In genomic region chr11:118106789-118107335, GRCh38 we compare ENCODE assay signal across 28 cellular contexts. TPM values are rescaled to one million over a fixed set of nuclear protein-coding genes. Genes with fewer than 3 reads are reported as not detected.
A peak's percentile ranks its signal among the peaks of the same experiment; 100 is the strongest.
DNase-seq lines count a peak whose midpoint lies in the region; ATAC-seq and TF ChIP-seq lines count a peak whose summit lies in the region.
"Had no signal": no experiment of that assay in that cellular context is flagged by ENCODE, and none has a peak within 500 bp of the region (broad histone marks: within the 10 kb centered on the region; RNA-seq: fewer than 3 reads in every experiment).

No MANE protein-coding gene starts in this region.

- TF ChIP-seq CTCF in RWPE2 (IDR thresholded peaks at IDR 0.05; ENCODE audit: poor library complexity, severe bottlenecking) (no peak), lower lobe of right lung (IDR thresholded peaks at IDR 0.05) (no peak), stomach (IDR thresholded peaks at IDR 0.05) (no peak)

- DNase-seq in ACHN: peak; percentile 2
- DNase-seq in H4 (ENCODE audit: low spot score): peak; percentile 28
- DNase-seq in RWPE2 (ENCODE audit: low spot score): no peak
- no peak for DNase-seq in lower lobe of right lung
- no peak for DNase-seq in NCI-H187 (lab: John Stamatoyannopoulos, UW)
- DNase-seq in stomach: no peak
- DNase-seq: activated CD4-positive, alpha-beta T cell treated with anti-CD3 and anti-CD28 coated beads, Interleukin-2, amount 50 U/mL, for 48 hours; amniotic stem cell; caudate nucleus; CD8-positive, alpha-beta T cell; DMS153; hypothalamus; islet precursor cell; mesenchymal stem cell; NCI-H187 treated with DMSO at 0.1 percent for 48 hours; NCI-H345; stimulated activated CD4-positive, alpha-beta T cell treated with anti-CD3 and anti-CD28 coated beads, Interleukin-1b, Interleukin-23, amount 100 ng/mL, for 48 hours; stimulated activated naive B cell treated with anti-CD40 and anti-IgM and Interleukin-4, amounts not matched to agents 10 μg/mL and 1 μg/mL and 100 μg/mL, for 72 hours; T-helper 17 cell had no signal

- no peaks in the 10 kb centered on the region for H3K4me1 ChIP-seq in RWPE2 (ENCODE audit: insufficient read depth, poor library complexity, severe bottlenecking)
- no peaks in the 10 kb centered on the region for H3K4me1 ChIP-seq in lower lobe of right lung
- no peaks in the 10 kb centered on the region for H3K4me1 ChIP-seq in stomach
- H3K4me1 ChIP-seq: HAP-1, SJSA1 had no signal

- ATAC-seq in RWPE2 (ENCODE audit: low read depth): peak; percentile 81
- ATAC-seq in lower lobe of right lung: peak; percentile 32 to 56
- ATAC-seq in HG03469 (IDR thresholded peaks at IDR 0.05; ENCODE audit: unreplicated experiment): no peak
- no peak for ATAC-seq in GM21381 (IDR thresholded peaks at IDR 0.05; ENCODE audit: unreplicated experiment)
- ATAC-seq: CD8-positive, alpha-beta T cell; stimulated activated naive B cell treated with anti-CD40 and anti-IgM and Interleukin-4, amounts not matched to agents 10 μg/mL and 1 μg/mL and 100 μg/mL, for 72 hours; T-helper 17 cell had no signal

- H3K36me3 ChIP-seq in RWPE2 (ENCODE audit: low read depth): no peaks in the 10 kb centered on the region
- H3K36me3 ChIP-seq in lower lobe of right lung: no peaks in the 10 kb centered on the region
- H3K36me3 ChIP-seq in stomach: no peaks in the 10 kb centered on the region
- H3K36me3 ChIP-seq: HAP-1, SJSA1 had no signal

- intact Hi-C loops in lower lobe of right lung (cut with DNase I): no loop called here
- intact Hi-C loops in stomach (cut with DNase I; ENCODE audit: low total_unique reads): no loop called here

- H3K27me3 ChIP-seq in RWPE2 (ENCODE audit: insufficient read depth, poor library complexity, severe bottlenecking): no peaks in the 10 kb centered on the region
- H3K27me3 ChIP-seq in lower lobe of right lung (ENCODE audit: low read depth): no peaks in the 10 kb centered on the region
- H3K27me3 ChIP-seq in stomach: peaks cover 0 to 11% (median 0%) of the 10 kb centered on the region in 3 donors
- H3K27me3 ChIP-seq: SJSA1 had no signal

- TF ChIP-seq EP300 in stomach (IDR thresholded peaks at IDR 0.05): no peak

- no peak for TF ChIP-seq POLR2A in stomach (IDR thresholded peaks at IDR 0.05)

- H3K4me3 ChIP-seq in RWPE2 (ENCODE audit: severe bottlenecking) (no peak overlapping the region), lower lobe of right lung (no peak overlapping the region), stomach (no peak overlapping the region)
- H3K4me3 ChIP-seq: HAP-1, PC-9, SJSA1 had no signal

- H3K27ac ChIP-seq in RWPE2 (ENCODE audit: poor library complexity, severe bottlenecking) (no peak overlapping the region), lower lobe of right lung (no peak overlapping the region), stomach (no peak overlapping the region)
- H3K27ac ChIP-seq: PC-9, SJSA1 had no signal

- no peaks in the 10 kb centered on the region for H3K9me3 ChIP-seq in RWPE2 (ENCODE audit: severe bottlenecking)
- no peaks in the 10 kb centered on the region for H3K9me3 ChIP-seq in lower lobe of right lung
- H3K9me3 ChIP-seq in stomach: no peaks in the 10 kb centered on the region
- H3K9me3 ChIP-seq: HAP-1, SJSA1 had no signal

- in situ Hi-C loops in ACHN (cut with HindIII; ENCODE audit: low pct_ligation_motif_present, low pct_unique_long_range_greater_than_20kb, low sequenced_read_pairs): no loop called here

- WGBS in stomach, 5 donors: 71 to 88% (median 83%) methylated on average over 2 of the region's 2 CpGs

RNA-seq across cellular contexts. Expression of gene SMIM35, which starts 20.1 kb away (rescaled TPM):
- total RNA-seq in H4 (2014; rRNA removed; shearing (Covaris generic)): not detected in 2 replicates
- not detected for total RNA-seq in lower lobe of right lung
- not detected for total RNA-seq in stomach
- under 1 TPM in 1 of 3 donors, not detected in 2; 0.03 TPM for polyA plus RNA-seq in stomach
- total RNA-seq: dermis microvascular lymphatic vessel endothelial cell, frontal cortex, PC-9, SJSA1, skeletal muscle tissue had no signal
- polyA plus RNA-seq: neural cell had no signal

RNA-seq across cellular contexts. Expression of gene TMPRSS4, which starts 30.0 kb away (rescaled TPM):
- total RNA-seq in H4 (2014; rRNA removed; shearing (Covaris generic)): not detected in 2 replicates
- total RNA-seq in lower lobe of right lung (7.9 TPM), stomach (100 to 1,000 TPM in 1 of 5 donors, 10 to 100 TPM in 2, 1 to 10 TPM in 2; 4.7 to 498 (median 28.1) TPM)
- 10 to 100 TPM in 1 of 3 donors, 1 to 10 TPM in 2; 7.0 to 84.7 (median 8.1) TPM for polyA plus RNA-seq in stomach
- total RNA-seq: CD8-positive, alpha-beta T cell; dermis microvascular lymphatic vessel endothelial cell; frontal cortex; SJSA1; skeletal muscle tissue; T-helper 17 cell had no signal
- polyA plus RNA-seq: neural cell had no signal

RNA-seq across cellular contexts. Expression of gene SCN4B, which starts 45.8 kb away (rescaled TPM):
- total RNA-seq in H4 (2014; rRNA removed; shearing (Covaris generic)): 2.5 and 3.9 TPM in 2 replicates
- 6.0 TPM for total RNA-seq in lower lobe of right lung
- 1 to 10 TPM in 2 of 5 donors, not detected in 3; 2.2 to 3.6 TPM for total RNA-seq in stomach
- polyA plus RNA-seq in stomach: 1 to 10 TPM in 2 of 3 donors, under 1 TPM in 1; 0.75 to 1.6 (median 1.2) TPM
- total RNA-seq: CD8-positive, alpha-beta T cell; PC-9; SJSA1; T-helper 17 cell had no signal

Comparison
In these comparisons a context has a peak if more than half of its experiments do, and no peak if none do; other contexts are left out.
1. DNase-seq: peak in ACHN (single experiment) and H4 (single experiment); none in RWPE2 (single experiment), lower lobe of right lung (single experiment), NCI-H187 (0 of 2) and stomach (single experiment).
2. ATAC-seq: peak in RWPE2 (single experiment) and lower lobe of right lung (2 of 2); none in HG03469 (single experiment) and GM21381 (single experiment).